In genomic region chr1:8866173-8866791, GRCh38 we compare ENCODE assay signal across 18 cellular contexts. TPM values are rescaled to one million over a fixed set of nuclear protein-coding genes. Genes with fewer than 3 reads are reported as not detected.
A peak's percentile ranks its signal among the peaks of the same experiment; 100 is the strongest.
DNase-seq lines count a peak whose midpoint lies in the region; ATAC-seq and TF ChIP-seq lines count a peak whose summit lies in the region.
"Had no signal": no experiment of that assay in that cellular context is flagged by ENCODE, and none has a peak within 500 bp of the region (broad histone marks: within the 10 kb centered on the region; RNA-seq: fewer than 3 reads in every experiment).

No MANE protein-coding gene starts in this region.

- H3K56ac ChIP-seq in IMR-90 (ENCODE audit: extremely low read depth, insufficient read depth, low read length), result no peak overlapping the region

- POLR2A ChIA-PET in IMR-90 (lab: Charles Lee; ENCODE audit: unreplicated experiment), result no interaction called here
- POLR2A ChIA-PET in activated naive CD8-positive, alpha-beta T cell treated with anti-CD3 and anti-CD28 coated beads, Interleukin-2, amount 10 ng/mL, durations not matched to agents 7 days and 5 days (lab: Charles Lee), result interaction anchor here (0.7 to 3.8 kb wide), 4 partner anchors 8 to 120 kb away, joined by 3 to 22 read pairs (median 3); partner anchors contain the start of gene ENO1

- no peak overlapping the region for H2BK120ac ChIP-seq in IMR-90 (ENCODE audit: low read depth, low read length)

- peak overlapping the region; percentile 82 for H3K27ac Mint-ChIP-seq in activated naive CD4-positive, alpha-beta T cell treated with anti-CD3 and anti-CD28 coated beads, Interleukin-2, amount 50 U/mL, for 24 hours
- peak overlapping the region; percentile 70 for H3K27ac Mint-ChIP-seq in activated naive CD8-positive, alpha-beta T cell treated with anti-CD3 and anti-CD28 coated beads, Interleukin-2, amount 10 ng/mL, durations not matched to agents 7 days and 5 days
- H3K27ac Mint-ChIP-seq in stimulated activated effector memory CD8-positive, alpha-beta T cell treated with anti-CD3 and anti-CD28 coated beads, Interleukin-12 subunit alpha, Interleukin-12 subunit beta, amount 100 ng/mL, for 72 hours, result peak overlapping the region; percentile 85
- H3K27ac Mint-ChIP-seq: memory B cell had no signal

- no peak overlapping the region for H3K4ac ChIP-seq in IMR-90 (ENCODE audit: low read depth, low read length)

- H3K4me1 Mint-ChIP-seq in activated naive CD4-positive, alpha-beta T cell treated with anti-CD3 and anti-CD28 coated beads, Interleukin-2, amount 50 U/mL, for 24 hours, result peaks cover 49% of the 10 kb centered on the region
- peaks cover 51% of the 10 kb centered on the region for H3K4me1 Mint-ChIP-seq in activated naive CD8-positive, alpha-beta T cell treated with anti-CD3 and anti-CD28 coated beads, Interleukin-2, amount 10 ng/mL, durations not matched to agents 7 days and 5 days
- H3K4me1 Mint-ChIP-seq in stimulated activated effector memory CD8-positive, alpha-beta T cell treated with anti-CD3 and anti-CD28 coated beads, Interleukin-12 subunit alpha, Interleukin-12 subunit beta, amount 100 ng/mL, for 72 hours, result peaks cover 71% of the 10 kb centered on the region

- intact Hi-C loops in IMR-90 (cut with micrococcal nuclease), result no loop called here
- intact Hi-C loops in esophagus squamous epithelium (cut with DNase I), result loop anchor here (10.0 kb wide), 1 partner anchor 119 kb away; no protein-coding TSS in a partner anchor

- peak overlapping the region; percentile 68 for H2AK9ac ChIP-seq in IMR-90 (replicated peaks; ENCODE audit: low read depth, low read length, poor library complexity)

- no CpG with 5 or more reads among the region's 10 CpGs for WGBS in IMR-90 (ENCODE audit: extremely low coverage in 2 of 2, insufficient read length in 1 of 2), 2 experiments
- 79 to 82% methylated on average over 6 to 7 of the region's 10 CpGs for WGBS in esophagus squamous epithelium, 2 donors

- H2AK5ac ChIP-seq in IMR-90 (ENCODE audit: low read depth, low read length), result no peak overlapping the region

- H3K14ac ChIP-seq in IMR-90 (replicated peaks; ENCODE audit: low read depth, low read length), result no peak overlapping the region

- H4K5ac ChIP-seq in IMR-90 (ENCODE audit: low read depth, low read length), result no peak overlapping the region

- H3K18ac ChIP-seq in IMR-90 (ENCODE audit: low read depth, low read length), result no peak overlapping the region

- TF ChIP-seq CTCF in IMR-90 (conservative IDR thresholded peaks at IDR 0.05; ENCODE audit: low read depth, low read length) (no peak), esophagus squamous epithelium (IDR thresholded peaks at IDR 0.05) (no peak)

- H2BK5ac ChIP-seq in IMR-90 (ENCODE audit: low read depth, low read length, poor library complexity, severe bottlenecking), result no peak overlapping the region

- no peak overlapping the region for H2BK15ac ChIP-seq in IMR-90 (ENCODE audit: low read depth, low read length)

- H3K9me1 ChIP-seq in IMR-90 (ENCODE audit: insufficient read depth, low read length), result peaks cover 6% of the 10 kb centered on the region; the same call in 1 of the 2 replicates

- no peak overlapping the region for H3K27ac ChIP-seq in IMR-90 (ENCODE audit: insufficient read depth, low read length)
- H3K27ac ChIP-seq in esophagus squamous epithelium, result no peak overlapping the region

- in situ Hi-C loops in IMR-90 (cut with MboI; ENCODE audit: low sequenced_read_pairs), result loop anchor here (25.0 kb wide), 1 partner anchor 879 kb away; no protein-coding TSS in a partner anchor

- dilution Hi-C loops in IMR-90 (cut with HindIII; ENCODE audit: low sequenced_read_pairs, unreplicated experiment), result no loop called here

- H3K4me1 ChIP-seq in IMR-90 (ENCODE audit: control insufficient read depth, insufficient read depth, low read length), result peaks cover 18% of the 10 kb centered on the region
- H3K4me1 ChIP-seq in esophagus squamous epithelium, result peaks cover 0 to 25% (median 6%) of the 10 kb centered on the region in 3 donors
- H3K4me1 ChIP-seq: HAP-1 had no signal

- no peak overlapping the region for H2AFZ ChIP-seq in IMR-90 (replicated peaks; ENCODE audit: low read length, poor library complexity)

- no peak for DNase-seq in activated naive CD4-positive, alpha-beta T cell treated with anti-CD3 and anti-CD28 coated beads, Interleukin-2, amount 50 U/mL, for 16 hours
- DNase-seq in IMR-90, result no peak
- no peak for DNase-seq in activated naive CD8-positive, alpha-beta T cell treated with anti-CD3 and anti-CD28 coated beads, Interleukin-2, amount 10 ng/mL, durations not matched to agents 7 days and 5 days
- DNase-seq in stimulated activated effector memory CD8-positive, alpha-beta T cell treated with anti-CD3 and anti-CD28 coated beads, Interleukin-12 subunit alpha, Interleukin-12 subunit beta, amount 100 ng/mL, for 72 hours (ENCODE audit: low spot score in 2 of 2), result no peak
- no peak for DNase-seq in esophagus squamous epithelium (lab: John Stamatoyannopoulos, UW)
- DNase-seq in cerebellar nuclear complex (lab: John Stamatoyannopoulos, UW), result no peak
- no peak for DNase-seq in effector CD4-positive, alpha-beta T cell
- DNase-seq: activated CD4-positive, alpha-beta T cell treated with anti-CD3 and anti-CD28 coated beads for 4 hours; AML-193; central memory CD4-positive, alpha-beta T cell; DMS79 treated with DMSO at 0.1 percent for 48 hours; NCI-H1048; NCI-H82; nucleus accumbens; trophoblast cell had no signal

- H3K27me3 Mint-ChIP-seq in activated naive CD4-positive, alpha-beta T cell treated with anti-CD3 and anti-CD28 coated beads, Interleukin-2, amount 50 U/mL, for 24 hours, result no peaks in the 10 kb centered on the region
- H3K27me3 Mint-ChIP-seq in activated naive CD8-positive, alpha-beta T cell treated with anti-CD3 and anti-CD28 coated beads, Interleukin-2, amount 10 ng/mL, durations not matched to agents 7 days and 5 days, result no peaks in the 10 kb centered on the region
- H3K27me3 Mint-ChIP-seq: memory B cell had no signal

- H3K27me3 ChIP-seq in IMR-90 (ENCODE audit: control insufficient read depth, insufficient read depth, low read length) (no peaks in the 10 kb centered on the region), esophagus squamous epithelium (no peaks in the 10 kb centered on the region)

- no peak overlapping the region for H4K8ac ChIP-seq in IMR-90 (ENCODE audit: low read depth in 2 of 2, low read length in 2 of 2)

- no peak for TF ChIP-seq POLR2A in IMR-90 (IDR thresholded peaks at IDR 0.05; ENCODE audit: low read depth, low read length)
- TF ChIP-seq POLR2A in esophagus squamous epithelium (IDR thresholded peaks at IDR 0.05), result no peak

- peaks cover 100% of the 10 kb centered on the region for H4K20me1 ChIP-seq in IMR-90 (ENCODE audit: insufficient read depth, low read length)

- no peak for ATAC-seq in IMR-90 (ENCODE audit: low read depth)
- ATAC-seq in activated naive CD8-positive, alpha-beta T cell treated with anti-CD3 and anti-CD28 coated beads, Interleukin-2, amount 10 ng/mL, durations not matched to agents 7 days and 5 days (ENCODE audit: low read depth), result no peak
- ATAC-seq in stimulated activated effector memory CD8-positive, alpha-beta T cell treated with anti-CD3 and anti-CD28 coated beads, Interleukin-12 subunit alpha, Interleukin-12 subunit beta, amount 100 ng/mL, for 72 hours, result peak; percentile 31

- H3K36me3 ChIP-seq in IMR-90 (ENCODE audit: control insufficient read depth, insufficient read depth, low read length) (peaks cover 94% of the 10 kb centered on the region), esophagus squamous epithelium (peaks cover 85 to 100% (median 89%) of the 10 kb centered on the region in 3 donors)

- no peaks in the 10 kb centered on the region for H3K9me3 Mint-ChIP-seq in activated naive CD4-positive, alpha-beta T cell treated with anti-CD3 and anti-CD28 coated beads, Interleukin-2, amount 50 U/mL, for 24 hours
- no peaks in the 10 kb centered on the region for H3K9me3 Mint-ChIP-seq in activated naive CD8-positive, alpha-beta T cell treated with anti-CD3 and anti-CD28 coated beads, Interleukin-2, amount 10 ng/mL, durations not matched to agents 7 days and 5 days
- H3K9me3 Mint-ChIP-seq in stimulated activated effector memory CD8-positive, alpha-beta T cell treated with anti-CD3 and anti-CD28 coated beads, Interleukin-12 subunit alpha, Interleukin-12 subunit beta, amount 100 ng/mL, for 72 hours, result no peaks in the 10 kb centered on the region
- H3K9me3 Mint-ChIP-seq: memory B cell had no signal

- H3K9ac ChIP-seq in IMR-90 (ENCODE audit: low read depth, low read length), result no peak overlapping the region

- no peak overlapping the region for H4K91ac ChIP-seq in IMR-90 (ENCODE audit: insufficient read depth, low read depth, low read length)

- H3K79me1 ChIP-seq in IMR-90 (ENCODE audit: low read depth in 1 of 2, low read length in 2 of 2), result peaks cover 70 to 95% of the 10 kb centered on the region in 2 experiments

- no TSS peak for BruUV-seq in IMR-90 (replicated peaks; lab: Mats Ljungman, UMichigan)

- peaks cover 25% of the 10 kb centered on the region for H3K36me3 Mint-ChIP-seq in activated naive CD4-positive, alpha-beta T cell treated with anti-CD3 and anti-CD28 coated beads, Interleukin-2, amount 50 U/mL, for 24 hours
- peaks cover 56% of the 10 kb centered on the region for H3K36me3 Mint-ChIP-seq in activated naive CD8-positive, alpha-beta T cell treated with anti-CD3 and anti-CD28 coated beads, Interleukin-2, amount 10 ng/mL, durations not matched to agents 7 days and 5 days
- H3K36me3 Mint-ChIP-seq in stimulated activated effector memory CD8-positive, alpha-beta T cell treated with anti-CD3 and anti-CD28 coated beads, Interleukin-12 subunit alpha, Interleukin-12 subunit beta, amount 100 ng/mL, for 72 hours, result peaks cover 100% of the 10 kb centered on the region

- H3K4me2 ChIP-seq in IMR-90 (ENCODE audit: low read depth, low read length), result no peak overlapping the region

- no peak overlapping the region for H3K23ac ChIP-seq in IMR-90 (ENCODE audit: low read depth, low read length)

- CTCF ChIA-PET in IMR-90 (lab: Yijun Ruan, JAX), result interaction anchor here (0.5 kb wide), 1 partner anchor 249 kb away, joined by 4 read pairs; no protein-coding TSS in a partner anchor

- H3K9me3 ChIP-seq in IMR-90 (ENCODE audit: control insufficient read depth, insufficient read depth, low read length), result no peaks in the 10 kb centered on the region
- no peaks in the 10 kb centered on the region for H3K9me3 ChIP-seq in esophagus squamous epithelium
- H3K9me3 ChIP-seq: HAP-1 had no signal

- no peak for TF ChIP-seq RAD21 in IMR-90 (IDR thresholded peaks at IDR 0.05; ENCODE audit: low read length)

- no peak overlapping the region for H3K4me3 Mint-ChIP-seq in activated naive CD4-positive, alpha-beta T cell treated with anti-CD3 and anti-CD28 coated beads, Interleukin-2, amount 50 U/mL, for 24 hours
- peak overlapping the region; percentile 20 for H3K4me3 Mint-ChIP-seq in activated naive CD8-positive, alpha-beta T cell treated with anti-CD3 and anti-CD28 coated beads, Interleukin-2, amount 10 ng/mL, durations not matched to agents 7 days and 5 days
- no peak overlapping the region for H3K4me3 Mint-ChIP-seq in stimulated activated effector memory CD8-positive, alpha-beta T cell treated with anti-CD3 and anti-CD28 coated beads, Interleukin-12 subunit alpha, Interleukin-12 subunit beta, amount 100 ng/mL, for 72 hours
- H3K4me3 Mint-ChIP-seq: memory B cell had no signal

- no peak overlapping the region for H2BK20ac ChIP-seq in IMR-90 (ENCODE audit: low read depth, low read length)

- H3K4me3 ChIP-seq in IMR-90 (ENCODE audit: insufficient read depth, low read depth, low read length) (no peak overlapping the region), esophagus squamous epithelium (no peak overlapping the region)
- H3K4me3 ChIP-seq: HAP-1 had no signal

RNA-seq across cellular contexts. Expression of gene ENO1, which starts 12.2 kb away (rescaled TPM):
- 2,952 and 3,643 TPM in 2 replicates for total RNA-seq in IMR-90 (2012; rRNA removed)
- 2,094 and 2,125 TPM in 2 replicates for polyA plus RNA-seq in IMR-90 (2012; rRNA removed)
- 1,308 and 1,582 TPM in 2 replicates for polyA plus RNA-seq in IMR-90 (2012; cell fraction: cytosol; rRNA removed)
- polyA plus RNA-seq in IMR-90 (2012; cell fraction: nucleus; rRNA removed; ENCODE audit: low replicate concordance), result 1,133 and 1,170 TPM in 2 replicates
- 1,000 to 10,000 TPM; 2,428 to 2,545 TPM for total RNA-seq in activated naive CD8-positive, alpha-beta T cell treated with anti-CD3 and anti-CD28 coated beads, Interleukin-2, amount 10 ng/mL, durations not matched to agents 7 days and 5 days
- 1,000 to 10,000 TPM in 3 of 4 donors, 100 to 1,000 TPM in 1; 954 to 1,668 (median 1,315) TPM for total RNA-seq in esophagus squamous epithelium

RNA-seq across cellular contexts. Expression of gene RERE, which starts 48.8 kb away (rescaled TPM):
- total RNA-seq in IMR-90 (2012; rRNA removed) (11.5 and 15.8 TPM in 2 replicates), esophagus squamous epithelium (10 to 100 TPM; 27.5 to 56.6 (median 32.1) TPM)
- polyA plus RNA-seq in IMR-90 (2012; rRNA removed), result 13.5 and 25.1 TPM in 2 replicates
- polyA plus RNA-seq in IMR-90 (2012; cell fraction: cytosol; rRNA removed), result 7.6 and 12.1 TPM in 2 replicates
- polyA plus RNA-seq in IMR-90 (2012; cell fraction: nucleus; rRNA removed; ENCODE audit: low replicate concordance), result 27.4 and 39.6 TPM in 2 replicates
- 10 to 100 TPM; 64.4 to 68.7 TPM for total RNA-seq in activated naive CD8-positive, alpha-beta T cell treated with anti-CD3 and anti-CD28 coated beads, Interleukin-2, amount 10 ng/mL, durations not matched to agents 7 days and 5 days
